In the genomic region with DNA sequence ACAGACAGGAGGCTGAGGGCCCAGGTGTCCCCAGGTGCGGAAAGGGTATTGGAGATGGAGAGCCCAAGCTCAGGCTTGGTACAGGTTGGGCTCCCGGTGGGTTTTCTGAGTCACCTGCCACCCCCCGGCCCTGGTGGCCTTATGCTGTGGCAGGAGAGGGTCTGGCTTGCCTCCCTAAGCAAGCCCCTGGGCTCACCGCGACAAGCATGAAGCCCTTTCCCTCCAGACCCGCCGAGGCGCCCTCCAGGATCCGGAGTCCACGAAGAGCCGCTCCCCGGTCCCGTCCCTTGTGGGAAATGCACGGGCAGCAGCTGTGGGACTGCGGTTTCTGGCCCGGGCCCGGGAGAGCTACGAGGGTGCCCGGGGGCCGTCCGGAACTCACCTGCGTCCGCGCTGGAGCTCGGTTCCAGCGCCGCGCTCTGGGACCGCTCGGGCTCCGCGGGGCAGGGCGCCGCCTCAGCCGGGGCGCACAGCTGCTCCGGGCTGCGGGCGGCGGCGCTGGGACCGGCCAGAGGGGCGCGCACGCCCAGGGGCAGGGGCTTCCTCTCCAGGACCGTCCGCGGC, we compare ENCODE assay signal across 9 cellular contexts. TPM values are rescaled to one million over a fixed set of nuclear protein-coding genes. Genes with fewer than 3 reads are reported as not detected.
DNase-seq lines count a peak whose midpoint lies in the region; ATAC-seq, FAIRE-seq and TF ChIP-seq lines count a peak whose summit lies in the region.
"Had no signal": no experiment of that assay in that cellular context is flagged by ENCODE, and none has a peak within 500 bp of the region (broad histone marks: within the 10 kb centered on the region; RNA-seq: fewer than 3 reads in every experiment).

No MANE protein-coding gene starts in this region.

- no peak overlapping the region for H3K4ac ChIP-seq in H1 (replicated peaks; ENCODE audit: insufficient read length, low read depth, low read length)

- H2AK5ac ChIP-seq in H1 (ENCODE audit: low read depth, low read length): no peak overlapping the region

- H3K27ac ChIP-seq in KMS-11 (no peak overlapping the region), H1 (ENCODE audit: low read depth, low read length) (no peak overlapping the region)

- no peak for DNase-seq in activated CD8-positive, alpha-beta memory T cell treated with anti-CD3 and anti-CD28 coated beads, Interleukin-2, amount 10 ng/mL, durations not matched to agents 7 days and 5 days
- no peak for DNase-seq in activated CD8-positive, alpha-beta memory T cell treated with anti-CD3 and anti-CD28 coated beads for 24 hours
- DNase-seq in H1 (ENCODE audit: low read depth in 1 of 2, low spot score in 2 of 2) (no peak), hypothalamus (lab: John Stamatoyannopoulos, UW) (no peak), LoVo (ENCODE audit: low spot score) (no peak)
- no peak for DNase-seq in stimulated activated effector memory CD8-positive, alpha-beta T cell treated with anti-CD3 and anti-CD28 coated beads, Interleukin-12 subunit alpha, Interleukin-12 subunit beta, amount 100 ng/mL, for 72 hours (ENCODE audit: low spot score in 2 of 2)
- DNase-seq in stimulated activated naive CD4-positive, alpha-beta T cell treated with Interleukin-2 at 50 U/mL for 16 hours (lab: John Stamatoyannopoulos, UW): no peak

- H3K4me1 ChIP-seq in KMS-11 (ENCODE audit: low read depth, poor library complexity, severe bottlenecking) (peaks cover 25% of the 10 kb centered on the region), H1 (replicated peaks in 1 of 4; ENCODE audit: control insufficient read depth in 3 of 4, insufficient read depth in 4 of 4, low read length in 3 of 4) (peaks cover 0 to 21% (median 18%) of the 10 kb centered on the region in 4 experiments; a peak in 6 of 7 replicates)

- no peak overlapping the region for H2BK5ac ChIP-seq in H1 (ENCODE audit: low read depth, low read length)

- peak; percentile 10 for ATAC-seq in activated CD8-positive, alpha-beta memory T cell treated with anti-CD3 and anti-CD28 coated beads, Interleukin-2, amount 10 ng/mL, durations not matched to agents 7 days and 5 days
- peak; percentile 6 for ATAC-seq in stimulated activated effector memory CD8-positive, alpha-beta T cell treated with anti-CD3 and anti-CD28 coated beads, Interleukin-12 subunit alpha, Interleukin-12 subunit beta, amount 100 ng/mL, for 72 hours

- no peak overlapping the region for H2BK12ac ChIP-seq in H1 (ENCODE audit: low read depth, low read length)

- no peaks in the 10 kb centered on the region for H3K9me3 Mint-ChIP-seq in activated CD8-positive, alpha-beta memory T cell treated with anti-CD3 and anti-CD28 coated beads, Interleukin-2, amount 10 ng/mL, durations not matched to agents 7 days and 5 days (ENCODE audit: low read depth)
- no peaks in the 10 kb centered on the region for H3K9me3 Mint-ChIP-seq in stimulated activated effector memory CD8-positive, alpha-beta T cell treated with anti-CD3 and anti-CD28 coated beads, Interleukin-12 subunit alpha, Interleukin-12 subunit beta, amount 100 ng/mL, for 72 hours

- 0 out of 2 replicates have a peak, but pooled peaks cover 6% of the 10 kb centered on the region for H4K20me1 ChIP-seq in KMS-11 (ENCODE audit: insufficient read depth)
- H4K20me1 ChIP-seq in H1 (replicated peaks in 1 of 2; ENCODE audit: control insufficient read depth in 1 of 2, insufficient read depth in 2 of 2, low read length in 2 of 2): peaks cover 23 to 25% of the 10 kb centered on the region in 2 experiments

- no peak overlapping the region for H3K14ac ChIP-seq in H1 (ENCODE audit: insufficient read length)

- H4K5ac ChIP-seq in H1 (ENCODE audit: insufficient read length, low read depth, low read length): no peak overlapping the region

- H3K27ac Mint-ChIP-seq in activated CD8-positive, alpha-beta memory T cell treated with anti-CD3 and anti-CD28 coated beads, Interleukin-2, amount 10 ng/mL, durations not matched to agents 7 days and 5 days: peak overlapping the region; percentile 28
- H3K27ac Mint-ChIP-seq in stimulated activated effector memory CD8-positive, alpha-beta T cell treated with anti-CD3 and anti-CD28 coated beads, Interleukin-12 subunit alpha, Interleukin-12 subunit beta, amount 100 ng/mL, for 72 hours: no peak overlapping the region

- H3K18ac ChIP-seq in H1 (ENCODE audit: extremely low read depth, low read length): no peak overlapping the region; the same call in 1 of the 2 replicates

- peaks cover 13% of the 10 kb centered on the region for H3K23me2 ChIP-seq in H1 (ENCODE audit: low read depth, low read length)

- H3K27me3 Mint-ChIP-seq in activated CD8-positive, alpha-beta memory T cell treated with anti-CD3 and anti-CD28 coated beads, Interleukin-2, amount 10 ng/mL, durations not matched to agents 7 days and 5 days: no peaks in the 10 kb centered on the region

- no peaks in the 10 kb centered on the region for H3K36me3 ChIP-seq in KMS-11 (ENCODE audit: insufficient read depth)
- no peaks in the 10 kb centered on the region for H3K36me3 ChIP-seq in H1 (ENCODE audit: control insufficient read depth in 2 of 4, insufficient read depth in 4 of 4, low read length in 3 of 4)

- H3K79me2 ChIP-seq in KMS-11 (ENCODE audit: insufficient read depth, low read depth) (no peaks in the 10 kb centered on the region), H1 (ENCODE audit: control insufficient read depth in 1 of 2, insufficient read depth in 2 of 2, low read length in 2 of 2) (no peaks in the 10 kb centered on the region)

- TF ChIP-seq EP300 in H1 (IDR thresholded peaks at IDR 0.05; ENCODE audit: borderline replicate concordance in 1 of 2, low read depth in 2 of 2, low read length in 2 of 2): no peak

- no peaks in the 10 kb centered on the region for H3K9me3 ChIP-seq in H1 (ENCODE audit: insufficient read depth in 2 of 2, low read depth in 1 of 2, low read length in 1 of 2)

- TF ChIP-seq CTCF in KMS-11 (conservative IDR thresholded peaks at IDR 0.05; ENCODE audit: low read depth, low read length): no peak
- TF ChIP-seq CTCF in H1 (IDR thresholded peaks at IDR 0.05; ENCODE audit: control extremely low read depth in 1 of 3, insufficient read depth in 1 of 3, low read depth in 1 of 3, low read length in 3 of 3): no peak

- no peak for TF ChIP-seq RAD21 in H1 (IDR thresholded peaks at IDR 0.05 in 1 of 2, conservative IDR thresholded peaks at IDR 0.05 in 1 of 2; ENCODE audit: low read depth in 2 of 2, low read length in 2 of 2)

- H3K9ac ChIP-seq in KMS-11 (no peak overlapping the region), H1 (replicated peaks in 1 of 4; ENCODE audit: extremely low read depth in 1 of 4, low read depth in 3 of 4, low read length in 3 of 4) (no peak overlapping the region; a peak in 1 of 7 replicates)

- peaks cover 2% of the 10 kb centered on the region; the same call in 1 of the 2 replicates for H3K79me1 ChIP-seq in H1 (ENCODE audit: low read depth, low read length)

- FAIRE-seq in H1 (lab: Jason Lieb, UNC): no peak

- no peak overlapping the region for H4K91ac ChIP-seq in H1 (replicated peaks; ENCODE audit: insufficient read length, low read length)

- H3K36me3 Mint-ChIP-seq in activated CD8-positive, alpha-beta memory T cell treated with anti-CD3 and anti-CD28 coated beads, Interleukin-2, amount 10 ng/mL, durations not matched to agents 7 days and 5 days: peaks cover 1% of the 10 kb centered on the region
- H3K36me3 Mint-ChIP-seq in stimulated activated effector memory CD8-positive, alpha-beta T cell treated with anti-CD3 and anti-CD28 coated beads, Interleukin-12 subunit alpha, Interleukin-12 subunit beta, amount 100 ng/mL, for 72 hours: peaks cover 12% of the 10 kb centered on the region

- peak overlapping the region; percentile 61 for H3K4me3 Mint-ChIP-seq in activated CD8-positive, alpha-beta memory T cell treated with anti-CD3 and anti-CD28 coated beads, Interleukin-2, amount 10 ng/mL, durations not matched to agents 7 days and 5 days
- peak overlapping the region; percentile 82 for H3K4me3 Mint-ChIP-seq in stimulated activated effector memory CD8-positive, alpha-beta T cell treated with anti-CD3 and anti-CD28 coated beads, Interleukin-12 subunit alpha, Interleukin-12 subunit beta, amount 100 ng/mL, for 72 hours

- H3K56ac ChIP-seq in H1 (replicated peaks; ENCODE audit: insufficient read length, low read depth, low read length): peak overlapping the region; percentile 12

- H2BK120ac ChIP-seq in H1 (replicated peaks; ENCODE audit: low read depth, low read length): no peak overlapping the region

- H2AFZ ChIP-seq in KMS-11 (ENCODE audit: low read depth): peak overlapping the region; percentile 71
- no peak overlapping the region for H2AFZ ChIP-seq in H1 (ENCODE audit: low read length)

- no peak for TF ChIP-seq POLR2A in H1 (IDR thresholded peaks at IDR 0.05; ENCODE audit: control extremely low read depth in 1 of 2, low read depth in 2 of 2, low read length in 2 of 2)

- no peak overlapping the region for H2BK15ac ChIP-seq in H1 (ENCODE audit: low read length)

- POLR2A ChIA-PET in H1 (lab: Charles Lee; ENCODE audit: partially characterized antibody): interaction anchor here (1.0 to 2.0 kb wide), 8 partner anchors 8 to 171 kb away, joined by 3 to 7 read pairs (median 4); partner anchors contain the start of genes MAN1B1, TUBB4B and UAP1L1

- H3K27me3 ChIP-seq in KMS-11 (ENCODE audit: insufficient read depth, low read depth): no peaks in the 10 kb centered on the region
- H3K27me3 ChIP-seq in H1 (replicated peaks in 1 of 4; ENCODE audit: control insufficient read depth in 3 of 4, extremely low read depth in 1 of 4, insufficient read depth in 3 of 4, low read length in 3 of 4): peaks cover 0 to 18% (median 7%) of the 10 kb centered on the region in 4 experiments; a peak in 5 of 7 replicates

- no peak overlapping the region for H3K23ac ChIP-seq in H1 (ENCODE audit: insufficient read length)

- peaks cover 27% of the 10 kb centered on the region for H3K4me1 Mint-ChIP-seq in activated CD8-positive, alpha-beta memory T cell treated with anti-CD3 and anti-CD28 coated beads, Interleukin-2, amount 10 ng/mL, durations not matched to agents 7 days and 5 days
- peaks cover 24% of the 10 kb centered on the region for H3K4me1 Mint-ChIP-seq in stimulated activated effector memory CD8-positive, alpha-beta T cell treated with anti-CD3 and anti-CD28 coated beads, Interleukin-12 subunit alpha, Interleukin-12 subunit beta, amount 100 ng/mL, for 72 hours

- no peak overlapping the region for H2BK20ac ChIP-seq in H1 (ENCODE audit: low read length)

- H3K4me3 ChIP-seq in KMS-11 (IDR thresholded peaks at IDR 0.05; ENCODE audit: insufficient read depth, low read depth, low read length): no peak overlapping the region
- peak overlapping the region; percentile 46 to 64 (median 48) for H3K4me3 ChIP-seq in H1 (ENCODE audit: extremely low read depth in 1 of 4, insufficient read depth in 2 of 4, low read depth in 3 of 4, low read length in 4 of 4)

- H3K4me2 ChIP-seq in KMS-11: peak overlapping the region; percentile 86
- H3K4me2 ChIP-seq in H1 (ENCODE audit: insufficient read depth in 1 of 2, low read depth in 2 of 2, low read length in 2 of 2): peak overlapping the region; percentile 73 to 85

- WGBS in H1 (ENCODE audit: extremely low coverage in 1 of 2, insufficient coverage in 1 of 2, insufficient read length in 1 of 2, insufficient replicate concordance in 2 of 2, low coverage in 1 of 2, low lambda C conversion rate in 2 of 2, missing lambda C conversion rate in 1 of 2), 2 experiments: 10% methylated on average over 36 of the region's 48 CpGs; no CpG with 5 or more reads in 1 of the 2 experiments

- peak overlapping the region; percentile 89; the same call in 1 of the 2 replicates for H4K8ac ChIP-seq in H1 (ENCODE audit: extremely low read depth, insufficient read depth, low read length)

- CTCF ChIA-PET in activated CD8-positive, alpha-beta memory T cell treated with anti-CD3 and anti-CD28 coated beads, Interleukin-2, amount 10 ng/mL, durations not matched to agents 7 days and 5 days (lab: Charles Lee): interaction anchor here (0.6 to 10.2 kb wide), 20 partner anchors 12 to 398 kb away, joined by 3 to 183 read pairs (median 8); partner anchors contain the start of genes ABCA2, AJM1, FUT7 and MAN1B1
- CTCF ChIA-PET in H1 (lab: Charles Lee; ENCODE audit: partially characterized antibody): interaction anchor here (0.6 to 13.5 kb wide), 21 partner anchors 8 to 312 kb away, joined by 3 to 291 read pairs (median 6); partner anchors contain the start of genes ABCA2, CYSRT1, ENTPD2 and FUT7

RNA-seq across cellular contexts. Expression of gene SAPCD2, which starts 0.8 kb away (rescaled TPM):
- total RNA-seq in activated CD8-positive, alpha-beta memory T cell treated with anti-CD3 and anti-CD28 coated beads, Interleukin-2, amount 10 ng/mL, durations not matched to agents 7 days and 5 days: 10 to 100 TPM; 31.9 to 40.1 TPM
- total RNA-seq in H1 (2021; fragmentation: NEBNext Ultra II Directional; extraction: Animal tissue kit (Norgen Biotek cat#: 25700)): 30.3 and 32.1 TPM in 2 replicates
- polyA plus RNA-seq in H1 (2011; rRNA removed): 12.7 and 17.3 TPM in 2 replicates
- 16.3 TPM for polyA plus RNA-seq in H1 (2011; cell fraction: cytosol; rRNA removed)
- polyA plus RNA-seq in H1 (2011; cell fraction: nucleus; rRNA removed): 40.0 TPM
- polyA plus RNA-seq in H1 (2012, experiment 1 of 2): 13.5 to 18.1 TPM (median 16.6 TPM) in 4 replicates
- polyA plus RNA-seq in H1 (2012, experiment 2 of 2): 15.7 TPM
- polyA plus RNA-seq in H1 (2013, experiment 1 of 2): 32.1 TPM
- polyA plus RNA-seq in H1 (2013, experiment 2 of 2): 29.5 TPM
- polyA minus RNA-seq in H1 (2011; rRNA and poly(A)+ RNA removed): 6.3 and 6.7 TPM in 2 replicates
- 13.4 TPM for polyA minus RNA-seq in H1 (2011; cell fraction: cytosol; rRNA and poly(A)+ RNA removed)
- 24.1 TPM for polyA minus RNA-seq in H1 (2011; cell fraction: nucleus; rRNA and poly(A)+ RNA removed)

RNA-seq across cellular contexts. Expression of gene UAP1L1, which starts 7.7 kb away (rescaled TPM):
- total RNA-seq in activated CD8-positive, alpha-beta memory T cell treated with anti-CD3 and anti-CD28 coated beads, Interleukin-2, amount 10 ng/mL, durations not matched to agents 7 days and 5 days: 10 to 100 TPM; 32.6 to 35.3 TPM
- total RNA-seq in H1 (2021; fragmentation: NEBNext Ultra II Directional; extraction: Animal tissue kit (Norgen Biotek cat#: 25700)): 5.4 and 5.5 TPM in 2 replicates
- polyA plus RNA-seq in H1 (2011; rRNA removed): 2.0 and 3.5 TPM in 2 replicates
- polyA plus RNA-seq in H1 (2011; cell fraction: cytosol; rRNA removed): 1.9 TPM
- 8.3 TPM for polyA plus RNA-seq in H1 (2011; cell fraction: nucleus; rRNA removed)
- 2.1 to 3.6 TPM (median 2.8 TPM) in 4 replicates for polyA plus RNA-seq in H1 (2012, experiment 1 of 2)
- 2.6 TPM for polyA plus RNA-seq in H1 (2012, experiment 2 of 2)
- polyA plus RNA-seq in H1 (2013, experiment 1 of 2): 4.1 TPM
- 3.7 TPM for polyA plus RNA-seq in H1 (2013, experiment 2 of 2)
- 0.78 and 0.88 TPM in 2 replicates for polyA minus RNA-seq in H1 (2011; rRNA and poly(A)+ RNA removed)
- polyA minus RNA-seq in H1 (2011; cell fraction: cytosol; rRNA and poly(A)+ RNA removed): 0.66 TPM
- polyA minus RNA-seq in H1 (2011; cell fraction: nucleus; rRNA and poly(A)+ RNA removed): 1.1 TPM

RNA-seq across cellular contexts. Expression of gene ENTPD2, which starts 15.7 kb away (rescaled TPM):
- not detected for total RNA-seq in activated CD8-positive, alpha-beta memory T cell treated with anti-CD3 and anti-CD28 coated beads, Interleukin-2, amount 10 ng/mL, durations not matched to agents 7 days and 5 days
- 3.2 and 3.8 TPM in 2 replicates for total RNA-seq in H1 (2021; fragmentation: NEBNext Ultra II Directional; extraction: Animal tissue kit (Norgen Biotek cat#: 25700))
- 0.65 and 1.9 TPM in 2 replicates for polyA plus RNA-seq in H1 (2011; rRNA removed)
- polyA plus RNA-seq in H1 (2011; cell fraction: cytosol; rRNA removed): 0.69 TPM
- polyA plus RNA-seq in H1 (2011; cell fraction: nucleus; rRNA removed): 5.8 TPM
- 1.9 to 3.5 TPM (median 2.7 TPM) in 4 replicates for polyA plus RNA-seq in H1 (2012, experiment 1 of 2)
- 1.9 TPM for polyA plus RNA-seq in H1 (2012, experiment 2 of 2)
- polyA plus RNA-seq in H1 (2013, experiment 1 of 2): 7.9 TPM
- 8.1 TPM for polyA plus RNA-seq in H1 (2013, experiment 2 of 2)
- polyA minus RNA-seq in H1 (2011; rRNA and poly(A)+ RNA removed): 0.29 and 0.76 TPM in 2 replicates
- polyA minus RNA-seq in H1 (2011; cell fraction: cytosol; rRNA and poly(A)+ RNA removed): 0.51 TPM
- 1.00 TPM for polyA minus RNA-seq in H1 (2011; cell fraction: nucleus; rRNA and poly(A)+ RNA removed)
- total RNA-seq: dermis microvascular lymphatic vessel endothelial cell had no signal

RNA-seq across cellular contexts. Expression of gene MAN1B1, which starts 17.2 kb away (rescaled TPM):
- 10 to 100 TPM; 43.8 to 60.6 TPM for total RNA-seq in activated CD8-positive, alpha-beta memory T cell treated with anti-CD3 and anti-CD28 coated beads, Interleukin-2, amount 10 ng/mL, durations not matched to agents 7 days and 5 days
- 35.1 and 36.3 TPM in 2 replicates for total RNA-seq in H1 (2021; fragmentation: NEBNext Ultra II Directional; extraction: Animal tissue kit (Norgen Biotek cat#: 25700))
- polyA plus RNA-seq in H1 (2011; rRNA removed): 33.7 and 36.5 TPM in 2 replicates
- polyA plus RNA-seq in H1 (2011; cell fraction: cytosol; rRNA removed): 36.6 TPM
- polyA plus RNA-seq in H1 (2011; cell fraction: nucleus; rRNA removed): 104 TPM
- 23.8 to 36.3 TPM (median 35.0 TPM) in 4 replicates for polyA plus RNA-seq in H1 (2012, experiment 1 of 2)
- 24.9 TPM for polyA plus RNA-seq in H1 (2012, experiment 2 of 2)
- polyA plus RNA-seq in H1 (2013, experiment 1 of 2): 40.1 TPM
- polyA plus RNA-seq in H1 (2013, experiment 2 of 2): 37.2 TPM
- polyA minus RNA-seq in H1 (2011; rRNA and poly(A)+ RNA removed): 39.6 and 51.7 TPM in 2 replicates
- polyA minus RNA-seq in H1 (2011; cell fraction: cytosol; rRNA and poly(A)+ RNA removed): 23.0 TPM
- polyA minus RNA-seq in H1 (2011; cell fraction: nucleus; rRNA and poly(A)+ RNA removed): 36.5 TPM

RNA-seq across cellular contexts. Expression of gene NPDC1, which starts 23.6 kb away (rescaled TPM):
- total RNA-seq in activated CD8-positive, alpha-beta memory T cell treated with anti-CD3 and anti-CD28 coated beads, Interleukin-2, amount 10 ng/mL, durations not matched to agents 7 days and 5 days: 10 to 100 TPM; 30.4 to 55.6 TPM
- total RNA-seq in H1 (2021; fragmentation: NEBNext Ultra II Directional; extraction: Animal tissue kit (Norgen Biotek cat#: 25700)): 41.9 and 44.1 TPM in 2 replicates
- polyA plus RNA-seq in H1 (2011; rRNA removed): 26.2 and 43.6 TPM in 2 replicates
- polyA plus RNA-seq in H1 (2011; cell fraction: cytosol; rRNA removed): 27.6 TPM
- 132 TPM for polyA plus RNA-seq in H1 (2011; cell fraction: nucleus; rRNA removed)
- polyA plus RNA-seq in H1 (2012, experiment 1 of 2): 25.4 to 45.6 TPM (median 37.8 TPM) in 4 replicates
- 18.6 TPM for polyA plus RNA-seq in H1 (2012, experiment 2 of 2)
- 51.1 TPM for polyA plus RNA-seq in H1 (2013, experiment 1 of 2)
- polyA plus RNA-seq in H1 (2013, experiment 2 of 2): 54.9 TPM
- polyA minus RNA-seq in H1 (2011; rRNA and poly(A)+ RNA removed): 2.2 and 2.4 TPM in 2 replicates
- polyA minus RNA-seq in H1 (2011; cell fraction: cytosol; rRNA and poly(A)+ RNA removed): 17.6 TPM
- polyA minus RNA-seq in H1 (2011; cell fraction: nucleus; rRNA and poly(A)+ RNA removed): 14.1 TPM
